ENCODE assay signal across 6 cellular contexts in genomic region chr10:67527351-67527750, GRCh38.
"Had no signal": no experiment of that assay in that cellular context is flagged by ENCODE, and none has a peak within 500 bp of the region (broad histone marks: within the 10 kb centered on the region; RNA-seq: fewer than 3 reads in every experiment).

No MANE protein-coding gene starts in this region.

- H3K4me2 ChIP-seq: GM23338 had no signal

- H3K27ac ChIP-seq: HL-60 had no signal

- ATAC-seq: GM23338, HepG2, K562 had no signal

- DNase-seq: H9, HCEC 1CT had no signal

- H3K4me3 ChIP-seq: GM23338, K562 had no signal
